ENCODE assay signal across 8 cellular contexts in genomic region chr16:53503270-53503911, GRCh38. TPM values are rescaled to one million over a fixed set of nuclear protein-coding genes. Genes with fewer than 3 reads are reported as not detected.
DNase-seq lines count a peak whose midpoint lies in the region; ATAC-seq and TF ChIP-seq lines count a peak whose summit lies in the region.

No MANE protein-coding gene starts in this region.

- 0 to 1% (median 0%) methylated on average over 17 to 46 of the region's 46 CpGs for WGBS in heart left ventricle, 4 donors

- peak overlapping the region; percentile 90 to 91 for H3K27ac Mint-ChIP-seq in T-cell
- H3K27ac Mint-ChIP-seq in type B pancreatic cell = peak overlapping the region; percentile 99

- ATAC-seq in HG02870 (IDR thresholded peaks at IDR 0.05; ENCODE audit: unreplicated experiment) (peak; percentile 95), T-cell (replicated peaks in 1 of 4) (peak; percentile 88 to 91 (median 90)), heart left ventricle (peak; percentile 91 to 96 (median 94))

- TF ChIP-seq POLR2A in heart left ventricle (IDR thresholded peaks at IDR 0.05) = peak; percentile 23 to 95

- H3K9me3 ChIP-seq in heart left ventricle = no peaks in the 10 kb centered on the region

- peaks cover 45 to 56% (median 49%) of the 10 kb centered on the region in 3 donors for H3K4me1 Mint-ChIP-seq in T-cell
- H3K4me1 Mint-ChIP-seq in type B pancreatic cell (ENCODE audit: unreplicated experiment) = peaks cover 25% of the 10 kb centered on the region

- H3K27me3 ChIP-seq in heart left ventricle = no peaks in the 10 kb centered on the region

- peak; percentile 98 for DNase-seq in GM13977 (ENCODE audit: low spot score)
- peak; percentile 99 for DNase-seq in NCI-H146 (lab: John Stamatoyannopoulos, UW)
- DNase-seq in T-cell = peak; percentile 96 to 100 (median 100)
- DNase-seq in amniotic epithelial cell (ENCODE audit: low read depth) = peak; percentile 100
- peak; percentile 100 for DNase-seq in heart left ventricle
- peak; percentile 100 for DNase-seq in pons (ENCODE audit: low spot score)
- peak; percentile 100 for DNase-seq in type B pancreatic cell (ENCODE audit: extremely low spot score, unreplicated experiment)

- CTCF ChIA-PET in T-cell (lab: Charles Lee) = interaction anchor here (0.6 to 1.8 kb wide), 6 partner anchors 18 to 404 kb away, joined by 3 to 8 read pairs (median 4); no protein-coding TSS in a partner anchor

- intact Hi-C loops in heart left ventricle (cut with DNase I) = loop anchor here in 7 of 10 donors (5.0 to 10.0 kb wide), 3 partner anchors 66 to 449 kb away; partner anchors contain the start of genes RBL2 (in 2 of the 7), CHD9 (in 1 of the 7) and CHD9NB (in 1 of the 7)

- H3K9me3 Mint-ChIP-seq in T-cell (no peaks in the 10 kb centered on the region), type B pancreatic cell (no peaks in the 10 kb centered on the region)

- POLR2A ChIA-PET in T-cell (lab: Charles Lee) = interaction anchor here (0.6 to 2.1 kb wide), 8 partner anchors 13 to 137 kb away, joined by 3 to 8 read pairs (median 6); no protein-coding TSS in a partner anchor

- no peaks in the 10 kb centered on the region for H3K27me3 Mint-ChIP-seq in T-cell
- H3K27me3 Mint-ChIP-seq in type B pancreatic cell = peaks cover 3% of the 10 kb centered on the region

- H3K4me1 ChIP-seq in heart left ventricle = peaks cover 5 to 44% (median 32%) of the 10 kb centered on the region in 12 donors

- H3K36me3 ChIP-seq in heart left ventricle = peaks cover 0 to 18% (median 12%) of the 10 kb centered on the region in 9 donors

- TF ChIP-seq CTCF in GM13977 (IDR thresholded peaks at IDR 0.05; ENCODE audit: extremely low read depth, insufficient read depth, missing control alignments) (no peak), heart left ventricle (IDR thresholded peaks at IDR 0.05) (no peak), type B pancreatic cell (conservative IDR thresholded peaks at IDR 0.05) (no peak)

- peak overlapping the region; percentile 88 to 96 (median 91) for H3K4me3 Mint-ChIP-seq in T-cell
- H3K4me3 Mint-ChIP-seq in type B pancreatic cell = peak overlapping the region; percentile 97

- in situ Hi-C loops in GM13977 (cut with MboI; ENCODE audit: low pct_unique_long_range_greater_than_20kb, low sequenced_read_pairs, unreplicated experiment) = no loop called here

- peak overlapping the region; percentile 91 to 98 (median 96) for H3K27ac ChIP-seq in heart left ventricle

- H3K36me3 Mint-ChIP-seq in T-cell = peaks cover 11% of the 10 kb centered on the region
- peaks cover 4% of the 10 kb centered on the region for H3K36me3 Mint-ChIP-seq in type B pancreatic cell

- H3K4me3 ChIP-seq in heart left ventricle = peak overlapping the region; percentile 69 to 97 (median 94)

RNA-seq across cellular contexts. Expression of gene AKTIP, which starts 0.4 kb away (rescaled TPM):
- total RNA-seq in T-cell = 10 to 100 TPM; 56.3 to 96.8 (median 70.6) TPM
- total RNA-seq in heart left ventricle = 100 to 1,000 TPM in 3 of 9 donors, 10 to 100 TPM in 6; 47.5 to 108 (median 84.2) TPM
- 10 to 100 TPM; 33.6 to 65.8 TPM for polyA plus RNA-seq in heart left ventricle
- 35.4 and 84.8 TPM in 2 replicates for total RNA-seq in type B pancreatic cell (ENCODE audit: low replicate concordance)

Comparison
In these comparisons a context has a peak if more than half of its experiments do, and no peak if none do; other contexts are left out.
1. Peak in every context shown above with its lines: DNase-seq, ATAC-seq, H3K4me3 ChIP-seq and H3K27ac ChIP-seq.